Comparison of ENCODE assay signal across 25 cellular contexts in the genomic region with DNA sequence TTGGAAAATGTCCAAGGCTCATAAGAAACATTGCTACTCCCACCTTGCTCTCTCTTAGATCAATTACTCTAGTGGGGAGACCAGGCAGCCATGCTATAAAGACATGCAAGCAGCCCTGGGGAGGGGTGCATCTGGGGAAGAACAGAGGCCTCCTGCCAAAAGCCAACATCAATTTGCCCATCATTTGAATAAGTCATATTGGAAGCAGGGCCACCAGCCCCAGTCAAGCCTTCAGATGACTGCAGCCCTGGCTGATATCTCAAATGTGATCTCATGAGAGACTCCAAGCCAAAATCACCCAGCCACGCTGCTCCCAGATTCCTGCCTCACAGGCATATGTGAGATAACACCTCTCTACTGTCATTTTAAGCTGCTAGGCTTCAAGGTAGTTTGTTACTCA.
"Had no signal": no experiment of that assay in that cellular context is flagged by ENCODE, and none has a peak within 500 bp of the region (broad histone marks: within the 10 kb centered on the region; RNA-seq: fewer than 3 reads in every experiment).

No MANE protein-coding gene starts in this region.

- H3K27me3 Mint-ChIP-seq: natural killer cell treated with Interleukin-12 subunit alpha and Interleukin-12 subunit beta and Interleukin-15 and Interleukin-18, amount 100 ng/mL, for 72 hours; stimulated activated naive B cell treated with anti-CD40 and anti-IgM and Interleukin-4, amounts not matched to agents 10 μg/mL and 1 μg/mL and 100 μg/mL, for 72 hours had no signal

- H3K9me3 Mint-ChIP-seq: memory B cell; natural killer cell treated with Interleukin-12 subunit alpha and Interleukin-12 subunit beta and Interleukin-15 and Interleukin-18, amount 100 ng/mL, for 72 hours had no signal

- H3K27ac Mint-ChIP-seq: memory B cell; naive thymus-derived CD4-positive, alpha-beta T cell; natural killer cell treated with Interleukin-12 subunit alpha and Interleukin-12 subunit beta and Interleukin-15 and Interleukin-18, amount 100 ng/mL, for 72 hours; stimulated activated naive B cell treated with anti-CD40 and anti-IgM and Interleukin-4, amounts not matched to agents 10 μg/mL and 1 μg/mL and 100 μg/mL, for 72 hours had no signal

- H3K4me1 Mint-ChIP-seq: memory B cell; stimulated activated naive B cell treated with anti-CD40 and anti-IgM and Interleukin-4, amounts not matched to agents 10 μg/mL and 1 μg/mL and 100 μg/mL, for 72 hours had no signal

- H3K4me3 ChIP-seq: left ventricle myocardium inferior, mucosa of descending colon, pancreas, prostate gland, skin epidermis, stomach, testis, thyroid gland, transverse colon, upper lobe of right lung had no signal

- H3K27me3 ChIP-seq: pancreas, testis, thyroid gland, transverse colon, upper lobe of right lung had no signal

- H3K27ac ChIP-seq: left ventricle myocardium inferior, pancreas, prostate gland, skin epidermis, stomach, testis, thyroid gland, transverse colon, upper lobe of right lung had no signal

- H3K36me3 ChIP-seq: left ventricle myocardium inferior, pancreas, prostate gland, stomach, thyroid gland, transverse colon, upper lobe of right lung had no signal

- H3K36me3 Mint-ChIP-seq: memory B cell; naive thymus-derived CD4-positive, alpha-beta T cell; natural killer cell treated with Interleukin-12 subunit alpha and Interleukin-12 subunit beta and Interleukin-15 and Interleukin-18, amount 100 ng/mL, for 72 hours; stimulated activated naive B cell treated with anti-CD40 and anti-IgM and Interleukin-4, amounts not matched to agents 10 μg/mL and 1 μg/mL and 100 μg/mL, for 72 hours had no signal

- DNase-seq: hypothalamus; left ventricle myocardium inferior; midbrain; mucosa of descending colon; naive thymus-derived CD4-positive, alpha-beta T cell; pancreas; posterior cingulate gyrus; retina; right cardiac atrium; stimulated activated CD4-positive, alpha-beta T cell treated with anti-CD3 and anti-CD28 coated beads, Interleukin-12 subunit alpha, Interleukin-12 subunit beta, amount 100 ng/mL, for 4 hours; stimulated activated CD4-positive, alpha-beta T cell treated with anti-CD3 and anti-CD28 coated beads, Interleukin-15, amount 100 ng/mL, for 24 hours; stimulated activated CD4-positive, alpha-beta T cell treated with anti-CD3 and anti-CD28 coated beads, Interleukin-2, amount 100 ng/mL, for 24 hours; stimulated activated CD4-positive, alpha-beta T cell treated with anti-CD3 and anti-CD28 coated beads, Interleukin-4, amount 100 ng/mL, for 1 hour; stimulated activated naive B cell treated with anti-CD40 and anti-IgM and Interleukin-4, amounts not matched to agents 10 μg/mL and 1 μg/mL and 100 μg/mL, for 72 hours; stimulated activated naive CD8-positive, alpha-beta T cell treated with anti-CD3 and anti-CD28 coated beads, Interleukin-15, Interleukin-2, amounts not matched to agents 100 U/mL and 50 U/mL, for 24 hours; stomach; testis; thyroid gland; transverse colon; upper lobe of right lung had no signal

- H3K4me1 ChIP-seq: pancreas, prostate gland, stomach, testis, thyroid gland, transverse colon, upper lobe of right lung had no signal

- H3K4me3 Mint-ChIP-seq: memory B cell; naive thymus-derived CD4-positive, alpha-beta T cell; natural killer cell treated with Interleukin-12 subunit alpha and Interleukin-12 subunit beta and Interleukin-15 and Interleukin-18, amount 100 ng/mL, for 72 hours; stimulated activated naive B cell treated with anti-CD40 and anti-IgM and Interleukin-4, amounts not matched to agents 10 μg/mL and 1 μg/mL and 100 μg/mL, for 72 hours had no signal

- H3K9me3 ChIP-seq: mucosa of descending colon, pancreas, prostate gland, testis, thyroid gland, transverse colon, upper lobe of right lung had no signal

- FAIRE-seq: pancreas had no signal

- ATAC-seq: mucosa of descending colon; naive thymus-derived CD4-positive, alpha-beta T cell; natural killer cell treated with Interleukin-12 subunit alpha and Interleukin-12 subunit beta and Interleukin-15 and Interleukin-18, amount 100 ng/mL, for 72 hours; pancreas; right cardiac atrium; sciatic nerve; stimulated activated naive B cell treated with anti-CD40 and anti-IgM and Interleukin-4, amounts not matched to agents 10 μg/mL and 1 μg/mL and 100 μg/mL, for 72 hours; stimulated activated naive CD8-positive, alpha-beta T cell treated with anti-CD3 and anti-CD28 coated beads, Interleukin-15, Interleukin-2, amounts not matched to agents 100 U/mL and 50 U/mL, for 24 hours; upper lobe of right lung had no signal
